Comparison of ENCODE assay signal across 20 cellular contexts in the genomic region with DNA sequence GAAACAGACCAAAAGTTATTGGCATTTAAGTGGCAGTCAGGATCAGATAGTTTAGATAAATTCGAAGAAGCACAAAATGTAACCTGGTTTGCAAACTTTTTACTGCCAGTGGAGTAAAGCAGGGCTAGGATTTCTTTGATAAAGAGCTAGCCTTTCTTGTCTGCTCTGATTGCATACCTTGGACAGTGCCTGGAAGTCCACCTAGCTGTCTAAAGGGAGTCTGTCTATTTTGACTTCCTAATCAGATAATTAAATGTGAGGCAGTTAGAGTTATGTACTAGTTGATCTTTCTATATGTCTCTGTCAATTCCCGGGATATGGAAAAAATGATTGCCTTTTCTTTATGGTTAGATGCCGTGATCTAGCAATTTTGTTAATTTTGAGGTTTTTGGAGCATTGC. TPM values are rescaled to one million over a fixed set of nuclear protein-coding genes. Genes with fewer than 3 reads are reported as not detected.
DNase-seq lines count a peak whose midpoint lies in the region; ATAC-seq and TF ChIP-seq lines count a peak whose summit lies in the region.
"Had no signal": no experiment of that assay in that cellular context is flagged by ENCODE, and none has a peak within 500 bp of the region (broad histone marks: within the 10 kb centered on the region; RNA-seq: fewer than 3 reads in every experiment).

No MANE protein-coding gene starts in this region.

- POLR2A ChIA-PET in CD4-positive, alpha-beta T cell (lab: Charles Lee) = no interaction called here

- no peaks in the 10 kb centered on the region for H3K9me3 Mint-ChIP-seq in neural crest cell
- H3K9me3 Mint-ChIP-seq in CD4-positive, alpha-beta T cell = no peaks in the 10 kb centered on the region
- H3K9me3 Mint-ChIP-seq: activated CD8-positive, alpha-beta T cell treated with anti-CD3 and anti-CD28 coated beads for 36 hours; activated naive CD8-positive, alpha-beta T cell treated with anti-CD3 and anti-CD28 coated beads for 36 hours; activated T-cell treated with anti-CD3 and anti-CD28 coated beads, Interleukin-2, amount 50 U/mL, for 72 hours; effector memory CD8-positive, alpha-beta T cell; memory B cell; nephron had no signal

- no peaks in the 10 kb centered on the region for H3K9me3 ChIP-seq in MG63
- H3K9me3 ChIP-seq in CD4-positive, alpha-beta T cell (ENCODE audit: control insufficient read depth, low read length) = no peaks in the 10 kb centered on the region
- H3K9me3 ChIP-seq: gastroesophageal sphincter had no signal

- H3K4me3 ChIP-seq in MG63 (no peak overlapping the region), choroid plexus epithelial cell (ENCODE audit: low read depth, low read length) (no peak overlapping the region)
- H3K4me3 ChIP-seq: gastroesophageal sphincter had no signal

- H3K27me3 Mint-ChIP-seq in neural crest cell (ENCODE audit: low read depth) = no peaks in the 10 kb centered on the region
- H3K27me3 Mint-ChIP-seq in CD4-positive, alpha-beta T cell = no peaks in the 10 kb centered on the region
- H3K27me3 Mint-ChIP-seq: effector memory CD8-positive, alpha-beta T cell; memory B cell had no signal

- no peaks in the 10 kb centered on the region for H3K36me3 Mint-ChIP-seq in neural crest cell (ENCODE audit: low read depth)
- no peaks in the 10 kb centered on the region for H3K36me3 Mint-ChIP-seq in CD4-positive, alpha-beta T cell (ENCODE audit: low read depth)
- H3K36me3 Mint-ChIP-seq: activated naive CD8-positive, alpha-beta T cell treated with anti-CD3 and anti-CD28 coated beads for 36 hours; memory B cell had no signal

- intact Hi-C loops in CD4-positive, alpha-beta T cell (cut with DNase I, micrococcal nuclease) = no loop called here

- ATAC-seq in CD4-positive, alpha-beta T cell (ENCODE audit: poor library complexity) = no peak
- ATAC-seq in left lobe of liver = no peak
- ATAC-seq: activated CD8-positive, alpha-beta T cell treated with anti-CD3 and anti-CD28 coated beads for 36 hours; activated T-cell treated with anti-CD3 and anti-CD28 coated beads, Interleukin-2, amount 50 U/mL, for 72 hours; effector memory CD8-positive, alpha-beta T cell; gastroesophageal sphincter; Panc1 had no signal

- no peaks in the 10 kb centered on the region for H3K36me3 ChIP-seq in MG63
- H3K36me3 ChIP-seq: gastroesophageal sphincter had no signal

- no peaks in the 10 kb centered on the region for H3K27me3 ChIP-seq in MG63
- peaks cover 6% of the 10 kb centered on the region for H3K27me3 ChIP-seq in CD4-positive, alpha-beta T cell (ENCODE audit: control insufficient read depth, insufficient read depth, low read length)
- H3K27me3 ChIP-seq: gastroesophageal sphincter had no signal

- H3K27ac ChIP-seq in CD4-positive, alpha-beta T cell (ENCODE audit: low read depth, low read length) = no peak overlapping the region
- H3K27ac ChIP-seq: gastroesophageal sphincter had no signal

- H3K4me3 Mint-ChIP-seq in neural crest cell = peak overlapping the region; percentile 14
- H3K4me3 Mint-ChIP-seq in CD4-positive, alpha-beta T cell = no peak overlapping the region
- H3K4me3 Mint-ChIP-seq: activated CD8-positive, alpha-beta T cell treated with anti-CD3 and anti-CD28 coated beads for 36 hours; activated naive CD8-positive, alpha-beta T cell treated with anti-CD3 and anti-CD28 coated beads for 36 hours; activated T-cell treated with anti-CD3 and anti-CD28 coated beads, Interleukin-2, amount 50 U/mL, for 72 hours; effector memory CD8-positive, alpha-beta T cell; memory B cell; nephron had no signal

- CTCF ChIA-PET in CD4-positive, alpha-beta T cell (lab: Charles Lee) = interaction anchor here (0.6 kb wide), 1 partner anchor 291 kb away, joined by 3 read pairs; no protein-coding TSS in a partner anchor

- DNase-seq in ELR (ENCODE audit: low read depth) (peak; percentile 37), MG63 (peak; percentile 15), choroid plexus epithelial cell (ENCODE audit: low read depth) (peak; percentile 31), neural crest cell (ENCODE audit: low read depth, low spot score) (no peak), left lobe of liver (ENCODE audit: low spot score) (no peak), 8988T (no peak)
- no peak for DNase-seq in CD4-positive, alpha-beta T cell
- no peak for DNase-seq in activated CD4-positive, alpha-beta T cell treated with anti-CD3 and anti-CD28 coated beads for 48 hours
- DNase-seq: activated CD8-positive, alpha-beta T cell treated with anti-CD3 and anti-CD28 coated beads for 36 hours; activated naive CD8-positive, alpha-beta T cell treated with anti-CD3 and anti-CD28 coated beads for 36 hours; activated T-cell treated with anti-CD3 and anti-CD28 coated beads, Interleukin-2, amount 50 U/mL, for 72 hours; central memory CD4-positive, alpha-beta T cell; effector memory CD8-positive, alpha-beta T cell; KBM-7; NCI-H1105; retina had no signal

- H3K27ac Mint-ChIP-seq in neural crest cell (ENCODE audit: unreplicated experiment) = no peak overlapping the region
- no peak overlapping the region for H3K27ac Mint-ChIP-seq in CD4-positive, alpha-beta T cell
- H3K27ac Mint-ChIP-seq: activated CD8-positive, alpha-beta T cell treated with anti-CD3 and anti-CD28 coated beads for 36 hours; activated naive CD8-positive, alpha-beta T cell treated with anti-CD3 and anti-CD28 coated beads for 36 hours; activated T-cell treated with anti-CD3 and anti-CD28 coated beads, Interleukin-2, amount 50 U/mL, for 72 hours; effector memory CD8-positive, alpha-beta T cell; memory B cell; nephron had no signal

- peaks cover 23% of the 10 kb centered on the region for H3K4me1 Mint-ChIP-seq in neural crest cell
- peaks cover 10% of the 10 kb centered on the region for H3K4me1 Mint-ChIP-seq in CD4-positive, alpha-beta T cell (ENCODE audit: low read depth)
- H3K4me1 Mint-ChIP-seq: memory B cell had no signal

- TF ChIP-seq CTCF in choroid plexus epithelial cell (conservative IDR thresholded peaks at IDR 0.05; ENCODE audit: low read depth, low read length) (no peak), neural crest cell (conservative IDR thresholded peaks at IDR 0.05) (no peak)
- no peak for TF ChIP-seq CTCF in CD4-positive, alpha-beta T cell (IDR thresholded peaks at IDR 0.05)

RNA-seq across cellular contexts. Expression of gene GPSM2, which starts 4.1 kb away (rescaled TPM):
- total RNA-seq in MG63 (2014; rRNA removed; shearing (Covaris generic); ENCODE audit: low replicate concordance) = 79.9 and 96.6 TPM in 2 replicates
- total RNA-seq in neural crest cell (29.0 and 33.8 TPM in 2 replicates), left lobe of liver (0.20 TPM)
- total RNA-seq in CD4-positive, alpha-beta T cell = under 1 TPM; 0.33 to 0.36 TPM

RNA-seq across cellular contexts. Expression of gene AKNAD1, which starts 24.0 kb away (rescaled TPM):
- total RNA-seq in MG63 (2014; rRNA removed; shearing (Covaris generic); ENCODE audit: low replicate concordance) = not detected in 2 replicates
- total RNA-seq in neural crest cell (1.0 and 1.4 TPM in 2 replicates), left lobe of liver (not detected)
- total RNA-seq in CD4-positive, alpha-beta T cell = not detected
- total RNA-seq: activated CD8-positive, alpha-beta T cell treated with anti-CD3 and anti-CD28 coated beads for 36 hours; activated naive CD8-positive, alpha-beta T cell treated with anti-CD3 and anti-CD28 coated beads for 36 hours; activated T-cell treated with anti-CD3 and anti-CD28 coated beads, Interleukin-2, amount 50 U/mL, for 72 hours had no signal

Comparison
In these comparisons a context has a peak if more than half of its experiments do, and no peak if none do; other contexts are left out.
1. DNase-seq: peak in ELR (single experiment), MG63 (single experiment) and choroid plexus epithelial cell (single experiment); none in neural crest cell (single experiment), CD4-positive, alpha-beta T cell (0 of 10), left lobe of liver (single experiment), activated CD4-positive, alpha-beta T cell treated with anti-CD3 and anti-CD28 coated beads for 48 hours (single experiment) and 8988T (single experiment).
2. RNA of gene GPSM2, which starts 4.1 kb away (total RNA-seq): 79.9 to 96.6 TPM in MG63 and 29.0 to 33.8 TPM in neural crest cell; 0.33 to 0.36 TPM in CD4-positive, alpha-beta T cell and 0.20 TPM in left lobe of liver (single experiment); every median in the first group is over 10 times any median in the second.